In genomic region chr6:136609878-136610706, GRCh38 we compare ENCODE assay signal across 8 cellular contexts. TPM values are rescaled to one million over a fixed set of nuclear protein-coding genes. Genes with fewer than 3 reads are reported as not detected.
DNase-seq lines count a peak whose midpoint lies in the region; ATAC-seq and TF ChIP-seq lines count a peak whose summit lies in the region.

No MANE protein-coding gene starts in this region.

- peaks cover 0 to 12% of the 10 kb centered on the region in 2 donors for H3K4me1 ChIP-seq in uterus

- no peaks in the 10 kb centered on the region for H3K36me3 ChIP-seq in uterus

- TF ChIP-seq CTCF in uterus (IDR thresholded peaks at IDR 0.05) = no peak

- no peak overlapping the region for H3K4me3 ChIP-seq in uterus

- H3K27me3 ChIP-seq in uterus = no peaks in the 10 kb centered on the region

- DNase-seq in NCI-H345 (lab: John Stamatoyannopoulos, UW) = peak; percentile 68
- DNase-seq in NCI-H345 treated with DMSO at 0.1 percent for 48 hours (lab: John Stamatoyannopoulos, UW; ENCODE audit: unreplicated experiment) = no peak
- DNase-seq in NCI-H510A (lab: John Stamatoyannopoulos, UW) = peak; percentile 19
- DNase-seq in brain pericyte (ENCODE audit: low read depth, low spot score) = peak; percentile 85
- peak; percentile 44 to 82 for DNase-seq in left colon
- peak; percentile 58 to 81 for DNase-seq in uterus
- no peak for DNase-seq in NCI-H526 (lab: John Stamatoyannopoulos, UW)

- ATAC-seq in left colon = peak; percentile 91
- ATAC-seq in GM21526 (IDR thresholded peaks at IDR 0.05; ENCODE audit: low FRiP score, unreplicated experiment) = no peak

- intact Hi-C loops in left colon (cut with DNase I, micrococcal nuclease) = no loop called here
- intact Hi-C loops in uterus (cut with DNase I; ENCODE audit: low total_unique reads) = no loop called here

- H3K9me3 ChIP-seq in uterus = no peaks in the 10 kb centered on the region

- H3K27ac ChIP-seq in uterus = peak overlapping the region; percentile 56 to 60

- no peak for TF ChIP-seq POLR2A in uterus (IDR thresholded peaks at IDR 0.05)

RNA-seq across cellular contexts. Expression of gene MAP7, which starts 59.9 kb away (rescaled TPM):
- total RNA-seq in left colon (10 to 100 TPM; 72.6 to 82.7 TPM), uterus (1 to 10 TPM in 2 of 4 donors, under 1 TPM in 2; 0.29 to 6.8 (median 1.1) TPM)

Comparison
In these comparisons a context has a peak if more than half of its experiments do, and no peak if none do; other contexts are left out.
1. DNase-seq: peak in NCI-H345 (single experiment), NCI-H510A (single experiment), brain pericyte (single experiment), left colon (2 of 2) and uterus (2 of 2); none in NCI-H345 treated with DMSO at 0.1 percent for 48 hours (single experiment) and NCI-H526 (0 of 2).
2. RNA of gene MAP7, which starts 59.9 kb away (total RNA-seq): 72.6 to 82.7 TPM in left colon; 0.29 to 6.8 TPM in uterus; every median in the first group is over 4 times any median in the second.